In the genomic region with DNA sequence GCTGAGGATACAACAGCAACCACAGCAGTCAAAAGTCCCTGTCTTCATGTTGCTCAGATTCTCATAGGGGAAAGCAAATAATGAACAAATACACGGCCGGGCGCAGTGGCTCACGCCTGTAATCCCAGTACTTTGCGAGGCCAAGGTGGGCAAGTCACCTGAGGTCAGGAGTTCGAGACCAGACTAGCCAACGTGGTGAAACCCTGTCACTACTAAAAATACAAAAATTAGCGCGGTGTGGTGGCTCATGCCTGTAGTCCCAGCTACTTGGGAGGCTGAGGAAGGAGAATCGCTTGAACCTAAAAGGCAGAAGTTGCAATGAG, we compare ENCODE assay signal across 1 cellular context.
A peak's percentile ranks its signal among the peaks of the same experiment; 100 is the strongest.
TF ChIP-seq lines count a peak whose summit lies in the region.

No MANE protein-coding gene starts in this region.

TF ChIP-seq in K562, 482 proteins besides CTCF, POLR2A, EP300 and RAD21:
- TF ChIP-seq BCOR (IDR thresholded peaks at IDR 0.05): 0 out of 2 replicates have a peak, but pooled peaks have one; percentile 8
- TF ChIP-seq, protein P1, sequence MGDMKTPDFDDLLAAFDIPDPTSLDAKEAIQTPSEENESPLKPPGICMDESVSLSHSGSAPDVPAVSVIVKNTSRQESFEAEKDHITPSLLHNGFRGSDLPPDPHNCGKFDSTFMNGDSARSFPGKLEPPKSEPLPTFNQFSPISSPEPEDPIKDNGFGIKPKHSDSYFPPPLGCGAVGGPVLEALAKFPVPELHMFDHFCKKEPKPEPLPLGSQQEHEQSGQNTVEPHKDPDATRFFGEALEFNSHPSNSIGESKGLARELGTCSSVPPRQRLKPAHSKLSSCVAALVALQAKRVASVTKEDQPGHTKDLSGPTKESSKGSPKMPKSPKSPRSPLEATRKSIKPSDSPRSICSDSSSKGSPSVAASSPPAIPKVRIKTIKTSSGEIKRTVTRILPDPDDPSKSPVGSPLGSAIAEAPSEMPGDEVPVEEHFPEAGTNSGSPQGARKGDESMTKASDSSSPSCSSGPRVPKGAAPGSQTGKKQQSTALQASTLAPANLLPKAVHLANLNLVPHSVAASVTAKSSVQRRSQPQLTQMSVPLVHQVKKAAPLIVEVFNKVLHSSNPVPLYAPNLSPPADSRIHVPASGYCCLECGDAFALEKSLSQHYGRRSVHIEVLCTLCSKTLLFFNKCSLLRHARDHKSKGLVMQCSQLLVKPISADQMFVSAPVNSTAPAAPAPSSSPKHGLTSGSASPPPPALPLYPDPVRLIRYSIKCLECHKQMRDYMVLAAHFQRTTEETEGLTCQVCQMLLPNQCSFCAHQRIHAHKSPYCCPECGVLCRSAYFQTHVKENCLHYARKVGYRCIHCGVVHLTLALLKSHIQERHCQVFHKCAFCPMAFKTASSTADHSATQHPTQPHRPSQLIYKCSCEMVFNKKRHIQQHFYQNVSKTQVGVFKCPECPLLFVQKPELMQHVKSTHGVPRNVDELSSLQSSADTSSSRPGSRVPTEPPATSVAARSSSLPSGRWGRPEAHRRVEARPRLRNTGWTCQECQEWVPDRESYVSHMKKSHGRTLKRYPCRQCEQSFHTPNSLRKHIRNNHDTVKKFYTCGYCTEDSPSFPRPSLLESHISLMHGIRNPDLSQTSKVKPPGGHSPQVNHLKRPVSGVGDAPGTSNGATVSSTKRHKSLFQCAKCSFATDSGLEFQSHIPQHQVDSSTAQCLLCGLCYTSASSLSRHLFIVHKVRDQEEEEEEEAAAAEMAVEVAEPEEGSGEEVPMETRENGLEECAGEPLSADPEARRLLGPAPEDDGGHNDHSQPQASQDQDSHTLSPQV (IDR thresholded peaks at IDR 0.05): peak; percentile 46; the same call in 1 of the 2 replicates
- TF ChIP-seq PHF8 (IDR thresholded peaks at IDR 0.05; ENCODE audit: borderline replicate concordance, low read length): 0 out of 2 replicates have a peak, but pooled peaks have one; percentile 26
- 0 out of 2 replicates have a peak, but pooled peaks have one; percentile 27 for TF ChIP-seq ZKSCAN1 (IDR thresholded peaks at IDR 0.05; ENCODE audit: low read depth, low read length)
- TF ChIP-seq, protein P2, sequence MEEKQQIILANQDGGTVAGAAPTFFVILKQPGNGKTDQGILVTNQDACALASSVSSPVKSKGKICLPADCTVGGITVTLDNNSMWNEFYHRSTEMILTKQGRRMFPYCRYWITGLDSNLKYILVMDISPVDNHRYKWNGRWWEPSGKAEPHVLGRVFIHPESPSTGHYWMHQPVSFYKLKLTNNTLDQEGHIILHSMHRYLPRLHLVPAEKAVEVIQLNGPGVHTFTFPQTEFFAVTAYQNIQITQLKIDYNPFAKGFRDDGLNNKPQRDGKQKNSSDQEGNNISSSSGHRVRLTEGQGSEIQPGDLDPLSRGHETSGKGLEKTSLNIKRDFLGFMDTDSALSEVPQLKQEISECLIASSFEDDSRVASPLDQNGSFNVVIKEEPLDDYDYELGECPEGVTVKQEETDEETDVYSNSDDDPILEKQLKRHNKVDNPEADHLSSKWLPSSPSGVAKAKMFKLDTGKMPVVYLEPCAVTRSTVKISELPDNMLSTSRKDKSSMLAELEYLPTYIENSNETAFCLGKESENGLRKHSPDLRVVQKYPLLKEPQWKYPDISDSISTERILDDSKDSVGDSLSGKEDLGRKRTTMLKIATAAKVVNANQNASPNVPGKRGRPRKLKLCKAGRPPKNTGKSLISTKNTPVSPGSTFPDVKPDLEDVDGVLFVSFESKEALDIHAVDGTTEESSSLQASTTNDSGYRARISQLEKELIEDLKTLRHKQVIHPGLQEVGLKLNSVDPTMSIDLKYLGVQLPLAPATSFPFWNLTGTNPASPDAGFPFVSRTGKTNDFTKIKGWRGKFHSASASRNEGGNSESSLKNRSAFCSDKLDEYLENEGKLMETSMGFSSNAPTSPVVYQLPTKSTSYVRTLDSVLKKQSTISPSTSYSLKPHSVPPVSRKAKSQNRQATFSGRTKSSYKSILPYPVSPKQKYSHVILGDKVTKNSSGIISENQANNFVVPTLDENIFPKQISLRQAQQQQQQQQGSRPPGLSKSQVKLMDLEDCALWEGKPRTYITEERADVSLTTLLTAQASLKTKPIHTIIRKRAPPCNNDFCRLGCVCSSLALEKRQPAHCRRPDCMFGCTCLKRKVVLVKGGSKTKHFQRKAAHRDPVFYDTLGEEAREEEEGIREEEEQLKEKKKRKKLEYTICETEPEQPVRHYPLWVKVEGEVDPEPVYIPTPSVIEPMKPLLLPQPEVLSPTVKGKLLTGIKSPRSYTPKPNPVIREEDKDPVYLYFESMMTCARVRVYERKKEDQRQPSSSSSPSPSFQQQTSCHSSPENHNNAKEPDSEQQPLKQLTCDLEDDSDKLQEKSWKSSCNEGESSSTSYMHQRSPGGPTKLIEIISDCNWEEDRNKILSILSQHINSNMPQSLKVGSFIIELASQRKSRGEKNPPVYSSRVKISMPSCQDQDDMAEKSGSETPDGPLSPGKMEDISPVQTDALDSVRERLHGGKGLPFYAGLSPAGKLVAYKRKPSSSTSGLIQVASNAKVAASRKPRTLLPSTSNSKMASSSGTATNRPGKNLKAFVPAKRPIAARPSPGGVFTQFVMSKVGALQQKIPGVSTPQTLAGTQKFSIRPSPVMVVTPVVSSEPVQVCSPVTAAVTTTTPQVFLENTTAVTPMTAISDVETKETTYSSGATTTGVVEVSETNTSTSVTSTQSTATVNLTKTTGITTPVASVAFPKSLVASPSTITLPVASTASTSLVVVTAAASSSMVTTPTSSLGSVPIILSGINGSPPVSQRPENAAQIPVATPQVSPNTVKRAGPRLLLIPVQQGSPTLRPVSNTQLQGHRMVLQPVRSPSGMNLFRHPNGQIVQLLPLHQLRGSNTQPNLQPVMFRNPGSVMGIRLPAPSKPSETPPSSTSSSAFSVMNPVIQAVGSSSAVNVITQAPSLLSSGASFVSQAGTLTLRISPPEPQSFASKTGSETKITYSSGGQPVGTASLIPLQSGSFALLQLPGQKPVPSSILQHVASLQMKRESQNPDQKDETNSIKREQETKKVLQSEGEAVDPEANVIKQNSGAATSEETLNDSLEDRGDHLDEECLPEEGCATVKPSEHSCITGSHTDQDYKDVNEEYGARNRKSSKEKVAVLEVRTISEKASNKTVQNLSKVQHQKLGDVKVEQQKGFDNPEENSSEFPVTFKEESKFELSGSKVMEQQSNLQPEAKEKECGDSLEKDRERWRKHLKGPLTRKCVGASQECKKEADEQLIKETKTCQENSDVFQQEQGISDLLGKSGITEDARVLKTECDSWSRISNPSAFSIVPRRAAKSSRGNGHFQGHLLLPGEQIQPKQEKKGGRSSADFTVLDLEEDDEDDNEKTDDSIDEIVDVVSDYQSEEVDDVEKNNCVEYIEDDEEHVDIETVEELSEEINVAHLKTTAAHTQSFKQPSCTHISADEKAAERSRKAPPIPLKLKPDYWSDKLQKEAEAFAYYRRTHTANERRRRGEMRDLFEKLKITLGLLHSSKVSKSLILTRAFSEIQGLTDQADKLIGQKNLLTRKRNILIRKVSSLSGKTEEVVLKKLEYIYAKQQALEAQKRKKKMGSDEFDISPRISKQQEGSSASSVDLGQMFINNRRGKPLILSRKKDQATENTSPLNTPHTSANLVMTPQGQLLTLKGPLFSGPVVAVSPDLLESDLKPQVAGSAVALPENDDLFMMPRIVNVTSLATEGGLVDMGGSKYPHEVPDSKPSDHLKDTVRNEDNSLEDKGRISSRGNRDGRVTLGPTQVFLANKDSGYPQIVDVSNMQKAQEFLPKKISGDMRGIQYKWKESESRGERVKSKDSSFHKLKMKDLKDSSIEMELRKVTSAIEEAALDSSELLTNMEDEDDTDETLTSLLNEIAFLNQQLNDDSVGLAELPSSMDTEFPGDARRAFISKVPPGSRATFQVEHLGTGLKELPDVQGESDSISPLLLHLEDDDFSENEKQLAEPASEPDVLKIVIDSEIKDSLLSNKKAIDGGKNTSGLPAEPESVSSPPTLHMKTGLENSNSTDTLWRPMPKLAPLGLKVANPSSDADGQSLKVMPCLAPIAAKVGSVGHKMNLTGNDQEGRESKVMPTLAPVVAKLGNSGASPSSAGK (IDR thresholded peaks at IDR 0.05): 0 out of 2 replicates have a peak, but pooled peaks have one; percentile 19
